Comparison of ENCODE assay signal across 8 cellular contexts in genomic region chr1:211476200-211476849, GRCh38. TPM values are rescaled to one million over a fixed set of nuclear protein-coding genes. Genes with fewer than 3 reads are reported as not detected.
A peak's percentile ranks its signal among the peaks of the same experiment; 100 is the strongest.
DNase-seq lines count a peak whose midpoint lies in the region; ATAC-seq, FAIRE-seq and TF ChIP-seq lines count a peak whose summit lies in the region.

No MANE protein-coding gene starts in this region.

- ATAC-seq in HG03520 (IDR thresholded peaks at IDR 0.05; ENCODE audit: unreplicated experiment): peak; percentile 72
- peak; percentile 91 for ATAC-seq in activated CD8-positive, alpha-beta memory T cell treated with anti-CD3 and anti-CD28 coated beads, Interleukin-2, amount 10 ng/mL, durations not matched to agents 7 days and 5 days
- ATAC-seq in esophagus mucosa: peak; percentile 67
- peak; percentile 73 for ATAC-seq in stimulated activated naive CD8-positive, alpha-beta T cell treated with anti-CD3 and anti-CD28 coated beads, Interleukin-15, Interleukin-2, amounts not matched to agents 100 U/mL and 50 U/mL, for 24 hours

- no peak overlapping the region for H3K27ac Mint-ChIP-seq in activated CD8-positive, alpha-beta memory T cell treated with anti-CD3 and anti-CD28 coated beads, Interleukin-2, amount 10 ng/mL, durations not matched to agents 7 days and 5 days
- no peak overlapping the region for H3K27ac Mint-ChIP-seq in nephron progenitor cell

- peak; percentile 72 for FAIRE-seq in GM12892 (lab: Jason Lieb, UNC)

- TF ChIP-seq CTCF in 22Rv1 (IDR thresholded peaks at IDR 0.05): peak; percentile 99
- peak; percentile 82 for TF ChIP-seq CTCF in nephron progenitor cell (IDR thresholded peaks at IDR 0.05)

- no peaks in the 10 kb centered on the region for H3K36me3 Mint-ChIP-seq in activated CD8-positive, alpha-beta memory T cell treated with anti-CD3 and anti-CD28 coated beads, Interleukin-2, amount 10 ng/mL, durations not matched to agents 7 days and 5 days
- H3K36me3 Mint-ChIP-seq in nephron progenitor cell (ENCODE audit: low read depth): no peaks in the 10 kb centered on the region

- no peak overlapping the region for H3K27ac ChIP-seq in 22Rv1

- H3K9me3 Mint-ChIP-seq in activated CD8-positive, alpha-beta memory T cell treated with anti-CD3 and anti-CD28 coated beads, Interleukin-2, amount 10 ng/mL, durations not matched to agents 7 days and 5 days (ENCODE audit: low read depth): no peaks in the 10 kb centered on the region
- no peaks in the 10 kb centered on the region for H3K9me3 Mint-ChIP-seq in nephron progenitor cell

- peaks cover 2% of the 10 kb centered on the region for H3K4me1 Mint-ChIP-seq in activated CD8-positive, alpha-beta memory T cell treated with anti-CD3 and anti-CD28 coated beads, Interleukin-2, amount 10 ng/mL, durations not matched to agents 7 days and 5 days
- peaks cover 14% of the 10 kb centered on the region for H3K4me1 Mint-ChIP-seq in nephron progenitor cell

- H3K4me3 Mint-ChIP-seq in activated CD8-positive, alpha-beta memory T cell treated with anti-CD3 and anti-CD28 coated beads, Interleukin-2, amount 10 ng/mL, durations not matched to agents 7 days and 5 days: no peak overlapping the region
- H3K4me3 Mint-ChIP-seq in nephron progenitor cell: no peak overlapping the region

- CTCF ChIA-PET in activated CD8-positive, alpha-beta memory T cell treated with anti-CD3 and anti-CD28 coated beads, Interleukin-2, amount 10 ng/mL, durations not matched to agents 7 days and 5 days (lab: Charles Lee): interaction anchor here (0.6 to 5.1 kb wide), 19 partner anchors 8 to 197 kb away, joined by 3 to 44 read pairs (median 4); partner anchors contain the start of genes RD3 and TRAF5

- peaks cover 32% of the 10 kb centered on the region for H3K27me3 Mint-ChIP-seq in activated CD8-positive, alpha-beta memory T cell treated with anti-CD3 and anti-CD28 coated beads, Interleukin-2, amount 10 ng/mL, durations not matched to agents 7 days and 5 days
- H3K27me3 Mint-ChIP-seq in nephron progenitor cell (ENCODE audit: low read depth, poor library complexity): peaks cover 22% of the 10 kb centered on the region

- DNase-seq in GM12892 (ENCODE audit: insufficient read length) (no peak), NOMO-1 (lab: John Stamatoyannopoulos, UW; ENCODE audit: unreplicated experiment in 2 of 2) (peak; percentile 57 to 60), nephron progenitor cell (peak; percentile 72)
- peak; percentile 89 for DNase-seq in activated CD8-positive, alpha-beta memory T cell treated with anti-CD3 and anti-CD28 coated beads, Interleukin-2, amount 10 ng/mL, durations not matched to agents 7 days and 5 days
- DNase-seq in stimulated activated naive CD8-positive, alpha-beta T cell treated with anti-CD3 and anti-CD28 coated beads, Interleukin-15, Interleukin-2, amounts not matched to agents 100 U/mL and 50 U/mL, for 24 hours: peak; percentile 83

- TF ChIP-seq POLR2A in GM12892 (IDR thresholded peaks at IDR 0.05; ENCODE audit: low read depth, low read length): no peak

RNA-seq across cellular contexts. Expression of gene RD3, which starts 15.6 kb away (rescaled TPM):
- not detected for polyA plus RNA-seq in GM12892 (2012; ENCODE audit: missing spikeins)
- total RNA-seq in activated CD8-positive, alpha-beta memory T cell treated with anti-CD3 and anti-CD28 coated beads, Interleukin-2, amount 10 ng/mL, durations not matched to agents 7 days and 5 days: not detected
- total RNA-seq in esophagus mucosa: not detected
